ENCODE assay signal across 18 cellular contexts in genomic region chr3:31305324-31305723, GRCh38.
DNase-seq lines count a peak whose midpoint lies in the region; TF ChIP-seq lines count a peak whose summit lies in the region.
"Had no signal": no experiment of that assay in that cellular context is flagged by ENCODE, and none has a peak within 500 bp of the region (broad histone marks: within the 10 kb centered on the region; RNA-seq: fewer than 3 reads in every experiment).

No MANE protein-coding gene starts in this region.

- no peak overlapping the region for H3K9ac ChIP-seq in SK-N-SH
- H3K9ac ChIP-seq: BLaER1 treated with 17β-estradiol and CSF1 and Interleukin-3, amounts not matched to agents 10 nM and 100 nM; GM23248 had no signal

- H3K4me3 Mint-ChIP-seq in progenitor cell of endocrine pancreas (ENCODE audit: low read depth) (no peak overlapping the region), type B pancreatic cell (no peak overlapping the region)
- H3K4me3 Mint-ChIP-seq: IgD-negative memory B cell, T-helper 17 cell had no signal

- no peaks in the 10 kb centered on the region for H3K9me2 ChIP-seq in SK-N-SH

- no peak overlapping the region for H3K4me2 ChIP-seq in SK-N-SH
- H3K4me2 ChIP-seq: BLaER1 treated with 17β-estradiol and CSF1 and Interleukin-3, amounts not matched to agents 10 nM and 100 nM had no signal

- CTCF ChIA-PET in SK-N-SH (lab: Yijun Ruan, JAX), result interaction anchor here (0.6 kb wide), 1 partner anchor 1014 kb away, joined by 4 read pairs; no protein-coding TSS in a partner anchor

- H2AFZ ChIP-seq in SK-N-SH (ENCODE audit: low read depth), result no peak overlapping the region
- H2AFZ ChIP-seq: GM23248 had no signal

- H3K27me3 Mint-ChIP-seq in progenitor cell of endocrine pancreas (no peaks in the 10 kb centered on the region), type B pancreatic cell (no peaks in the 10 kb centered on the region)
- H3K27me3 Mint-ChIP-seq: T-helper 17 cell had no signal

- POLR2A ChIA-PET in SK-N-SH (lab: Yijun Ruan, JAX), result no interaction called here

- H3K4me1 ChIP-seq in SK-N-SH (ENCODE audit: control insufficient read depth in 1 of 2, insufficient read depth in 2 of 2, low read depth in 1 of 2, low read length in 1 of 2), result peaks cover 0 to 4% of the 10 kb centered on the region in 2 experiments; a peak in 1 of 4 replicates

- no peak overlapping the region for H3K27ac ChIP-seq in SK-N-SH (ENCODE audit: low read depth in 2 of 2, low read length in 1 of 2)
- H3K27ac ChIP-seq: BLaER1 treated with 17β-estradiol and CSF1 and Interleukin-3, amounts not matched to agents 10 nM and 100 nM; GM23248 had no signal

- DNase-seq in DMS53 (lab: John Stamatoyannopoulos, UW) (peak; percentile 55), DMS53 treated with DMSO at 0.1 percent for 48 hours (lab: John Stamatoyannopoulos, UW; ENCODE audit: unreplicated experiment) (no peak), NCI-H2029 treated with DMSO at 0.1 percent for 48 hours (lab: John Stamatoyannopoulos, UW) (peak; percentile 7), NCI-H748 treated with DMSO at 0.1 percent for 48 hours (lab: John Stamatoyannopoulos, UW) (peak; percentile 22), progenitor cell of endocrine pancreas (ENCODE audit: low spot score, unreplicated experiment) (no peak), type B pancreatic cell (ENCODE audit: extremely low spot score, unreplicated experiment) (no peak), NCI-H1105 treated with DMSO at 0.1 percent for 48 hours (lab: John Stamatoyannopoulos, UW) (no peak), SK-N-SH (no peak)
- DNase-seq: 8988T, DMS79 treated with DMSO at 0.1 percent for 48 hours, GF-D8, GM23248, NCI-H1436, NCI-H82, SHP77 treated with DMSO at 0.1 percent for 48 hours, T-helper 17 cell had no signal

- no peak overlapping the region for H3K4me3 ChIP-seq in SK-N-SH (ENCODE audit: low read depth in 2 of 2, low read length in 1 of 2)
- H3K4me3 ChIP-seq: BLaER1 treated with 17β-estradiol and CSF1 and Interleukin-3, amounts not matched to agents 10 nM and 100 nM; GM23248 had no signal

- H3F3A ChIP-seq in SK-N-SH (replicated peaks; ENCODE audit: insufficient read depth), result no peaks in the 10 kb centered on the region

- WGBS in SK-N-SH (ENCODE audit: low lambda C conversion rate), result 41% methylated on average over 2 of the region's 2 CpGs

- TF ChIP-seq CTCF in progenitor cell of endocrine pancreas (IDR thresholded peaks at IDR 0.05; ENCODE audit: unreplicated experiment) (no peak), type B pancreatic cell (conservative IDR thresholded peaks at IDR 0.05) (no peak), SK-N-SH (IDR thresholded peaks at IDR 0.05) (no peak)

- no peaks in the 10 kb centered on the region for H3K79me2 ChIP-seq in SK-N-SH (ENCODE audit: insufficient read depth)

- TF ChIP-seq EP300 in SK-N-SH (IDR thresholded peaks at IDR 0.05; ENCODE audit: borderline replicate concordance in 1 of 2, low read depth in 1 of 2, low read length in 1 of 2), result no peak

- H3K36me3 ChIP-seq in SK-N-SH (replicated peaks in 1 of 2; ENCODE audit: control insufficient read depth in 1 of 2, insufficient read depth in 2 of 2, low read length in 1 of 2), result no peaks in the 10 kb centered on the region
- H3K36me3 ChIP-seq: BLaER1 treated with 17β-estradiol and CSF1 and Interleukin-3, amounts not matched to agents 10 nM and 100 nM had no signal

- H3K27me3 ChIP-seq in SK-N-SH (ENCODE audit: insufficient read depth), result no peaks in the 10 kb centered on the region
- H3K27me3 ChIP-seq: BLaER1 treated with 17β-estradiol and CSF1 and Interleukin-3, amounts not matched to agents 10 nM and 100 nM had no signal

- TF ChIP-seq RAD21 in SK-N-SH (IDR thresholded peaks at IDR 0.05; ENCODE audit: low read length), result no peak

- H4K20me1 ChIP-seq in SK-N-SH (ENCODE audit: insufficient read depth), result no peaks in the 10 kb centered on the region
- H4K20me1 ChIP-seq: BLaER1 treated with 17β-estradiol and CSF1 and Interleukin-3, amounts not matched to agents 10 nM and 100 nM had no signal

- no peaks in the 10 kb centered on the region for H3K9me3 Mint-ChIP-seq in progenitor cell of endocrine pancreas (ENCODE audit: low read depth)
- H3K9me3 Mint-ChIP-seq in type B pancreatic cell, result no peaks in the 10 kb centered on the region
- H3K9me3 Mint-ChIP-seq: IgD-negative memory B cell had no signal

- no peaks in the 10 kb centered on the region for H3K9me3 ChIP-seq in SK-N-SH

- H3K27ac Mint-ChIP-seq in progenitor cell of endocrine pancreas (peak overlapping the region; percentile 44), type B pancreatic cell (no peak overlapping the region)
- H3K27ac Mint-ChIP-seq: IgD-negative memory B cell, T-helper 17 cell had no signal

- H3K4me1 Mint-ChIP-seq in progenitor cell of endocrine pancreas (ENCODE audit: low read depth) (peaks cover 2% of the 10 kb centered on the region), type B pancreatic cell (ENCODE audit: unreplicated experiment) (peaks cover 4% of the 10 kb centered on the region)
- H3K4me1 Mint-ChIP-seq: IgD-negative memory B cell had no signal

- H3K36me3 Mint-ChIP-seq in progenitor cell of endocrine pancreas (ENCODE audit: insufficient read depth) (no peaks in the 10 kb centered on the region), type B pancreatic cell (no peaks in the 10 kb centered on the region)
- H3K36me3 Mint-ChIP-seq: IgD-negative memory B cell had no signal

TF ChIP-seq in SK-N-SH, 30 proteins besides CTCF, POLR2A, EP300 and RAD21:
- no peak for TF ChIP-seq NFIC (IDR thresholded peaks at IDR 0.05; ENCODE audit: borderline replicate concordance)
- TF ChIP-seq CHD2 (IDR thresholded peaks at IDR 0.05; ENCODE audit: low read length, partially characterized antibody), result no peak
- TF ChIP-seq YY1 (IDR thresholded peaks at IDR 0.05; ENCODE audit: low read depth), result no peak
- TF ChIP-seq ZBTB33 (IDR thresholded peaks at IDR 0.05; ENCODE audit: borderline replicate concordance, low read depth), result no peak
- no peak for TF ChIP-seq GATA2 (CRISPR knock-in tag; IDR thresholded peaks at IDR 0.05)
- no peak for TF ChIP-seq FOXM1 (IDR thresholded peaks at IDR 0.05; ENCODE audit: low read depth)
- no peak for TF ChIP-seq EZH2phosphoT487 (IDR thresholded peaks at IDR 0.05; ENCODE audit: borderline replicate concordance, low read depth)
- no peak for TF ChIP-seq FOSL2 (IDR thresholded peaks at IDR 0.05; ENCODE audit: borderline replicate concordance, low read depth)
- TF ChIP-seq TAF1 (IDR thresholded peaks at IDR 0.05; ENCODE audit: borderline replicate concordance, low read depth, low read length), result no peak
- TF ChIP-seq, protein P1, sequence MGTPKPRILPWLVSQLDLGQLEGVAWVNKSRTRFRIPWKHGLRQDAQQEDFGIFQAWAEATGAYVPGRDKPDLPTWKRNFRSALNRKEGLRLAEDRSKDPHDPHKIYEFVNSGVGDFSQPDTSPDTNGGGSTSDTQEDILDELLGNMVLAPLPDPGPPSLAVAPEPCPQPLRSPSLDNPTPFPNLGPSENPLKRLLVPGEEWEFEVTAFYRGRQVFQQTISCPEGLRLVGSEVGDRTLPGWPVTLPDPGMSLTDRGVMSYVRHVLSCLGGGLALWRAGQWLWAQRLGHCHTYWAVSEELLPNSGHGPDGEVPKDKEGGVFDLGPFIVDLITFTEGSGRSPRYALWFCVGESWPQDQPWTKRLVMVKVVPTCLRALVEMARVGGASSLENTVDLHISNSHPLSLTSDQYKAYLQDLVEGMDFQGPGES (IDR thresholded peaks at IDR 0.05; ENCODE audit: low read depth, low read length), result no peak
- TF ChIP-seq, protein P2, sequence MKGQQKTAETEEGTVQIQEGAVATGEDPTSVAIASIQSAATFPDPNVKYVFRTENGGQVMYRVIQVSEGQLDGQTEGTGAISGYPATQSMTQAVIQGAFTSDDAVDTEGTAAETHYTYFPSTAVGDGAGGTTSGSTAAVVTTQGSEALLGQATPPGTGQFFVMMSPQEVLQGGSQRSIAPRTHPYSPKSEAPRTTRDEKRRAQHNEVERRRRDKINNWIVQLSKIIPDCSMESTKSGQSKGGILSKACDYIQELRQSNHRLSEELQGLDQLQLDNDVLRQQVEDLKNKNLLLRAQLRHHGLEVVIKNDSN (IDR thresholded peaks at IDR 0.05; ENCODE audit: borderline replicate concordance, low read depth), result no peak
- no peak for TF ChIP-seq MXI1 (IDR thresholded peaks at IDR 0.05; ENCODE audit: low read depth, low read length)
- no peak for TF ChIP-seq SIN3A (IDR thresholded peaks at IDR 0.05; ENCODE audit: borderline replicate concordance, low read depth, low read length)

Comparison
In these comparisons a context has a peak if more than half of its experiments do, and no peak if none do; other contexts are left out.
1. DNase-seq: peak in DMS53 (single experiment), NCI-H2029 treated with DMSO at 0.1 percent for 48 hours (single experiment) and NCI-H748 treated with DMSO at 0.1 percent for 48 hours (single experiment); none in DMS53 treated with DMSO at 0.1 percent for 48 hours (single experiment), progenitor cell of endocrine pancreas (single experiment), type B pancreatic cell (single experiment), NCI-H1105 treated with DMSO at 0.1 percent for 48 hours (single experiment) and SK-N-SH (single experiment).